In genomic region chr10:110818311-110819257, GRCh38 we compare ENCODE assay signal across 14 cellular contexts. TPM values are rescaled to one million over a fixed set of nuclear protein-coding genes. Genes with fewer than 3 reads are reported as not detected.
DNase-seq lines count a peak whose midpoint lies in the region; ATAC-seq and TF ChIP-seq lines count a peak whose summit lies in the region.
"Had no signal": no experiment of that assay in that cellular context is flagged by ENCODE, and none has a peak within 500 bp of the region (broad histone marks: within the 10 kb centered on the region; RNA-seq: fewer than 3 reads in every experiment).

No MANE protein-coding gene starts in this region.

- H3K4me1 Mint-ChIP-seq in MCF 10A (ENCODE audit: insufficient read depth, unreplicated experiment) = peaks cover 4% of the 10 kb centered on the region

- H3K27ac Mint-ChIP-seq in MCF 10A (ENCODE audit: low read depth, unreplicated experiment) = no peak overlapping the region

- BruUV-seq in MCF 10A (replicated peaks; lab: Mats Ljungman, UMichigan) = no TSS peak

- H3K9me3 ChIP-seq in breast epithelium (no peaks in the 10 kb centered on the region), duodenal mucosa (ENCODE audit: control insufficient read depth in 1 of 2, low read length in 2 of 2) (no peaks in the 10 kb centered on the region), muscle layer of duodenum (ENCODE audit: control insufficient read depth in 1 of 2, low read length in 2 of 2) (no peaks in the 10 kb centered on the region), upper lobe of right lung (no peaks in the 10 kb centered on the region)
- H3K9me3 ChIP-seq: A549 had no signal

- CTCF ChIA-PET in MCF 10A (lab: Yijun Ruan, JAX) = interaction anchor here (0.7 to 0.9 kb wide), 4 partner anchors 14 to 19 kb away, joined by 3 to 5 read pairs (median 3); no protein-coding TSS in a partner anchor

- TF ChIP-seq POLR2A in breast epithelium (IDR thresholded peaks at IDR 0.05) = no peak

- no peak overlapping the region for H3K4me3 ChIP-seq in breast epithelium
- no peak overlapping the region for H3K4me3 ChIP-seq in duodenal mucosa (ENCODE audit: low read depth in 1 of 2, low read length in 2 of 2)
- no peak overlapping the region for H3K4me3 ChIP-seq in muscle layer of duodenum (ENCODE audit: low read depth in 1 of 2, low read length in 2 of 2)
- no peak overlapping the region for H3K4me3 ChIP-seq in upper lobe of right lung
- H3K4me3 ChIP-seq: A549 had no signal

- H3K27ac ChIP-seq in breast epithelium (peak overlapping the region; percentile 88 to 93), duodenal mucosa (ENCODE audit: low read depth, low read length) (peak overlapping the region; percentile 1), muscle layer of duodenum (ENCODE audit: low read length) (peak overlapping the region; percentile 84), upper lobe of right lung (no peak overlapping the region)
- H3K27ac ChIP-seq: A549, KMS-11 had no signal

- H3K27me3 ChIP-seq in breast epithelium (no peaks in the 10 kb centered on the region), duodenal mucosa (ENCODE audit: control insufficient read depth in 1 of 2, insufficient read depth in 2 of 2, low read length in 2 of 2) (no peaks in the 10 kb centered on the region), muscle layer of duodenum (ENCODE audit: low read depth, low read length) (no peaks in the 10 kb centered on the region), upper lobe of right lung (no peaks in the 10 kb centered on the region)

- peak in 1 of 2 donors; percentile 54 for DNase-seq in breast epithelium (ENCODE audit: low spot score in 2 of 2)
- DNase-seq in MCF 10A (ENCODE audit: unreplicated experiment) = no peak
- no peak for DNase-seq in upper lobe of right lung
- DNase-seq in SW480 (ENCODE audit: low spot score) = no peak
- DNase-seq in activated CD4-positive, CD25-positive, alpha-beta regulatory T cell treated with anti-CD3 and anti-CD28 coated beads, Interleukin-2, amount 50 U/mL, for 72 hours = no peak
- DNase-seq: anterior cingulate cortex; mammary epithelial cell; stimulated activated CD4-positive, alpha-beta T cell treated with anti-CD3 and anti-CD28 coated beads, Interleukin-12 subunit alpha, Interleukin-12 subunit beta, amount 100 ng/mL, for 4 hours; SW 1271 had no signal

- peaks cover 0 to 50% of the 10 kb centered on the region in 2 donors for H3K4me1 ChIP-seq in breast epithelium
- peaks cover 31 to 57% of the 10 kb centered on the region in 2 donors for H3K4me1 ChIP-seq in duodenal mucosa (ENCODE audit: control insufficient read depth in 1 of 2, insufficient read depth in 2 of 2, low read length in 2 of 2)
- peaks cover 27 to 45% of the 10 kb centered on the region in 2 donors for H3K4me1 ChIP-seq in muscle layer of duodenum (ENCODE audit: control insufficient read depth in 1 of 2, insufficient read depth in 2 of 2, low read length in 2 of 2)
- peaks cover 35% of the 10 kb centered on the region for H3K4me1 ChIP-seq in upper lobe of right lung
- H3K4me1 ChIP-seq: A549 had no signal

- H3K36me3 ChIP-seq in breast epithelium (no peaks in the 10 kb centered on the region), duodenal mucosa (ENCODE audit: control insufficient read depth in 1 of 2, insufficient read depth in 2 of 2, low read length in 2 of 2) (no peaks in the 10 kb centered on the region), muscle layer of duodenum (ENCODE audit: control insufficient read depth in 1 of 2, insufficient read depth in 2 of 2, low read length in 2 of 2) (no peaks in the 10 kb centered on the region), upper lobe of right lung (no peaks in the 10 kb centered on the region)

- no peaks in the 10 kb centered on the region for H3K9me3 Mint-ChIP-seq in MCF 10A (ENCODE audit: unreplicated experiment)

- POLR2A ChIA-PET in MCF 10A (lab: Yijun Ruan, JAX) = interaction anchor here (0.7 to 1.4 kb wide), 3 partner anchors 12 to 23 kb away, joined by 3 to 5 read pairs (median 3); no protein-coding TSS in a partner anchor

- H3K36me3 Mint-ChIP-seq in MCF 10A (ENCODE audit: insufficient read depth, unreplicated experiment) = no peaks in the 10 kb centered on the region

- no peaks in the 10 kb centered on the region for H3K27me3 Mint-ChIP-seq in MCF 10A (ENCODE audit: insufficient read depth, unreplicated experiment)

- peak overlapping the region; percentile 31 to 52 for H3K9ac ChIP-seq in duodenal mucosa (ENCODE audit: low read depth in 1 of 2, low read length in 2 of 2)
- H3K9ac ChIP-seq: KMS-11 had no signal

- ATAC-seq in upper lobe of right lung = peak; percentile 76
- ATAC-seq in HG02885 (IDR thresholded peaks at IDR 0.05; ENCODE audit: poor library complexity, unreplicated experiment) = no peak
- ATAC-seq: A549 had no signal

- TF ChIP-seq CTCF in breast epithelium (IDR thresholded peaks at IDR 0.05) (no peak), MCF 10A (IDR thresholded peaks at IDR 0.05; ENCODE audit: unreplicated experiment) (no peak), upper lobe of right lung (IDR thresholded peaks at IDR 0.05) (no peak)

- no peak overlapping the region for H3K4me3 Mint-ChIP-seq in MCF 10A (ENCODE audit: unreplicated experiment)

- intact Hi-C loops in breast epithelium (cut with DNase I; ENCODE audit: low total_unique reads) = no loop called here
- intact Hi-C loops in MCF 10A (cut with micrococcal nuclease) = no loop called here
- intact Hi-C loops in upper lobe of right lung (cut with DNase I) = no loop called here

RNA-seq across cellular contexts. Expression of gene PDCD4, which starts 53.1 kb away (rescaled TPM):
- total RNA-seq in breast epithelium = 100 to 1,000 TPM; 101 to 319 (median 161) TPM
- total RNA-seq in MCF 10A (2022) = 80.7 and 133 TPM in 2 replicates
- total RNA-seq in upper lobe of right lung = 48.6 TPM
